In the genomic region with DNA sequence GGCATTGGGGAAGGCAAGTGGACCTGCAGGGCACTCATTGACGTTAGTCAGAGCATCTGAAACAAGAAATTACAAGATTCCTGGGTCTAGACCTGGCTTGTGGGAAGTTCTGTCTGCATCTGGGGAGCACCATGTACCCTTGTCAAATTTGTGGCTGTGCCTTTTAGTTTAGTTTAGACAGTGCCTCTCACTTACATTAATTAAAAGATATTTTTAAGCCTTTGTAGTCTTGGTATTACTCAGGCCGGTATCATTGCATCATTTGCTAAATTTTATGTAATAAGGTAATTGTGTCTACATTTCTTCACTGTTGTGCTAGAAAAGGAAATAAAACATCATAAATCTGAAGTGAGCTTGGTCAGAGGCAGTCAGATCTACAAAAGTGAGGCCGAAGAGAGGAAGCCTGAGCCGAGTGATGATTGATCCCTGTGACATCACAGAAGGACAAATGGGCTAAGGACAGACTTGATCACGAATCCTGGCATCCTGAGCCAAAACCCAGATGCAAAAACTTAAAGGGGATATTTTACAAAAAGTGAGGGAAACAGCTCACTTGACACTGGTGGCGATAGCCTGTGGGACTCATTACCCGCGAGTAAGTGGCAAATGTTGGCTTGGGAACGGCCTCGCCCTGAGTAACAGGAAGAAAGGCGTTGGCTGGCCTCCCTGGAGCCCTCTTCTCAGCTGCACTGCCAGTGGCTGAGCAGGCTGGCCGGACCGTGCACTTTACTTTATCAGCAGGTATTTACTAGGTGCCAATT, we compare ENCODE assay signal across 12 cellular contexts.
DNase-seq lines count a peak whose midpoint lies in the region; ATAC-seq and TF ChIP-seq lines count a peak whose summit lies in the region.
"Had no signal": no experiment of that assay in that cellular context is flagged by ENCODE, and none has a peak within 500 bp of the region (broad histone marks: within the 10 kb centered on the region; RNA-seq: fewer than 3 reads in every experiment).

No MANE protein-coding gene starts in this region.

- H3K36me3 ChIP-seq in OCI-LY3 (replicated peaks; ENCODE audit: low read depth, low read length) (no peaks in the 10 kb centered on the region), left ventricle myocardium inferior (peaks cover 19% of the 10 kb centered on the region), gastrocnemius medialis (no peaks in the 10 kb centered on the region)

- no peak overlapping the region for H2AFZ ChIP-seq in OCI-LY3 (ENCODE audit: low read depth, low read length)

- TF ChIP-seq CTCF in OCI-LY3 (IDR thresholded peaks at IDR 0.05; ENCODE audit: low read depth, low read length) (no peak), left ventricle myocardium inferior (IDR thresholded peaks at IDR 0.05; ENCODE audit: borderline replicate concordance) (no peak), gastrocnemius medialis (IDR thresholded peaks at IDR 0.05 in 4 of 5, conservative IDR thresholded peaks at IDR 0.05 in 1 of 5) (no peak)

- H3K27me3 Mint-ChIP-seq in activated CD8-positive, alpha-beta memory T cell treated with anti-CD3 and anti-CD28 coated beads, Interleukin-2, amount 10 ng/mL, durations not matched to agents 7 days and 5 days = no peaks in the 10 kb centered on the region

- in situ Hi-C loops in gastrocnemius medialis (cut with MboI; ENCODE audit: low sequenced_read_pairs in 4 of 4) = no loop called here

- H3K27ac Mint-ChIP-seq in activated CD8-positive, alpha-beta memory T cell treated with anti-CD3 and anti-CD28 coated beads, Interleukin-2, amount 10 ng/mL, durations not matched to agents 7 days and 5 days = no peak overlapping the region

- H3K4me3 ChIP-seq in OCI-LY3 (ENCODE audit: low read length) (no peak overlapping the region; the same call in 1 of the 2 replicates), left ventricle myocardium inferior (peak overlapping the region; percentile 18), gastrocnemius medialis (no peak overlapping the region)
- H3K4me3 ChIP-seq: SK-N-MC had no signal

- no peak for TF ChIP-seq POLR2A in gastrocnemius medialis (IDR thresholded peaks at IDR 0.05)

- H3K79me2 ChIP-seq in OCI-LY3 (ENCODE audit: low read length) = no peaks in the 10 kb centered on the region

- POLR2A ChIA-PET in HEK293T (lab: Yijun Ruan, JAX) = no interaction called here

- intact Hi-C loops in left ventricle myocardium inferior (cut with micrococcal nuclease) = no loop called here
- intact Hi-C loops in gastrocnemius medialis (cut with DNase I; ENCODE audit: low total_unique reads) = no loop called here

- no peaks in the 10 kb centered on the region for H3K27me3 ChIP-seq in OCI-LY3 (ENCODE audit: low read depth, low read length)
- H3K27me3 ChIP-seq in left ventricle myocardium inferior (ENCODE audit: low read depth) = no peaks in the 10 kb centered on the region
- H3K27me3 ChIP-seq in gastrocnemius medialis = no peaks in the 10 kb centered on the region

- DNase-seq in GF-D8 (lab: John Stamatoyannopoulos, UW) (peak; percentile 17), left ventricle myocardium inferior (peak; percentile 71), gastrocnemius medialis (peak in 1 of 2 donors; percentile 48), HEK293T (ENCODE audit: extremely low spot score) (no peak), NCI-H226 (no peak)
- DNase-seq in activated CD8-positive, alpha-beta memory T cell treated with anti-CD3 and anti-CD28 coated beads, Interleukin-2, amount 10 ng/mL, durations not matched to agents 7 days and 5 days = no peak
- DNase-seq: activated CD4-positive, alpha-beta T cell treated with anti-CD3 and anti-CD28 coated beads, Interleukin-2, amount 50 U/mL, for 4 hours; MM.1S had no signal

- CTCF ChIA-PET in HEK293T (lab: Yijun Ruan, JAX) = no interaction called here
- CTCF ChIA-PET in activated CD8-positive, alpha-beta memory T cell treated with anti-CD3 and anti-CD28 coated beads, Interleukin-2, amount 10 ng/mL, durations not matched to agents 7 days and 5 days (lab: Charles Lee) = no interaction called here

- H3K9me3 ChIP-seq in OCI-LY3 (ENCODE audit: insufficient read depth, low read length) (no peaks in the 10 kb centered on the region), left ventricle myocardium inferior (replicated peaks) (no peaks in the 10 kb centered on the region), gastrocnemius medialis (no peaks in the 10 kb centered on the region)

- H4K20me1 ChIP-seq in OCI-LY3 (ENCODE audit: insufficient read depth, low read length) = no peaks in the 10 kb centered on the region

- ATAC-seq in gastrocnemius medialis (peak; percentile 67), GM18520 (IDR thresholded peaks at IDR 0.05; ENCODE audit: unreplicated experiment) (no peak)
- no peak for ATAC-seq in activated CD8-positive, alpha-beta memory T cell treated with anti-CD3 and anti-CD28 coated beads, Interleukin-2, amount 10 ng/mL, durations not matched to agents 7 days and 5 days

- H3K4me3 Mint-ChIP-seq in activated CD8-positive, alpha-beta memory T cell treated with anti-CD3 and anti-CD28 coated beads, Interleukin-2, amount 10 ng/mL, durations not matched to agents 7 days and 5 days = no peak overlapping the region
- H3K4me3 Mint-ChIP-seq: mesothelial cell of epicardium had no signal

- H3K27ac ChIP-seq in OCI-LY3 (ENCODE audit: low read length) = peak overlapping the region; percentile 36; the same call in 1 of the 2 replicates
- H3K27ac ChIP-seq in left ventricle myocardium inferior (replicated peaks) = peak overlapping the region; percentile 78
- H3K27ac ChIP-seq in gastrocnemius medialis = peak overlapping the region; percentile 41 to 55 (median 49)
- H3K27ac ChIP-seq: SK-N-MC had no signal

- H3K4me1 ChIP-seq in OCI-LY3 (ENCODE audit: low read length) (peaks cover 19% of the 10 kb centered on the region), left ventricle myocardium inferior (peaks cover 94% of the 10 kb centered on the region), gastrocnemius medialis (peaks cover 27 to 52% of the 10 kb centered on the region in 2 donors)

- H3K4me2 ChIP-seq in OCI-LY3 (ENCODE audit: low read length) = peak overlapping the region; percentile 55

- H3K9ac ChIP-seq in OCI-LY3 (ENCODE audit: low read length) = no peak overlapping the region

- no peaks in the 10 kb centered on the region for H3K9me3 Mint-ChIP-seq in activated CD8-positive, alpha-beta memory T cell treated with anti-CD3 and anti-CD28 coated beads, Interleukin-2, amount 10 ng/mL, durations not matched to agents 7 days and 5 days (ENCODE audit: low read depth)
- H3K9me3 Mint-ChIP-seq: mesothelial cell of epicardium had no signal

- no peaks in the 10 kb centered on the region for H3K36me3 Mint-ChIP-seq in activated CD8-positive, alpha-beta memory T cell treated with anti-CD3 and anti-CD28 coated beads, Interleukin-2, amount 10 ng/mL, durations not matched to agents 7 days and 5 days

- H3K4me1 Mint-ChIP-seq in activated CD8-positive, alpha-beta memory T cell treated with anti-CD3 and anti-CD28 coated beads, Interleukin-2, amount 10 ng/mL, durations not matched to agents 7 days and 5 days = peaks cover 2% of the 10 kb centered on the region

TF ChIP-seq in HEK293T, 16 proteins besides CTCF, POLR2A, EP300 and RAD21:
- TF ChIP-seq BHLHE40 (IDR thresholded peaks at IDR 0.05; ENCODE audit: borderline replicate concordance) (no peak), SUZ12 (IDR thresholded peaks at IDR 0.05) (no peak), FOXA1 (IDR thresholded peaks at IDR 0.05) (no peak), NFRKB (IDR thresholded peaks at IDR 0.05) (no peak), TARDBP (IDR thresholded peaks at IDR 0.05) (no peak), HDGF (IDR thresholded peaks at IDR 0.05; ENCODE audit: borderline replicate concordance) (no peak), FOXM1 (IDR thresholded peaks at IDR 0.05; ENCODE audit: borderline replicate concordance) (no peak), ELF4 (IDR thresholded peaks at IDR 0.05) (no peak), LEF1 (IDR thresholded peaks at IDR 0.05; ENCODE audit: borderline replicate concordance) (no peak), ARNT (IDR thresholded peaks at IDR 0.05) (no peak), L3MBTL2 (conservative IDR thresholded peaks at IDR 0.05) (no peak), SP1 (IDR thresholded peaks at IDR 0.05) (no peak), ZNF384 (IDR thresholded peaks at IDR 0.05) (no peak)
- TF ChIP-seq, protein P1, sequence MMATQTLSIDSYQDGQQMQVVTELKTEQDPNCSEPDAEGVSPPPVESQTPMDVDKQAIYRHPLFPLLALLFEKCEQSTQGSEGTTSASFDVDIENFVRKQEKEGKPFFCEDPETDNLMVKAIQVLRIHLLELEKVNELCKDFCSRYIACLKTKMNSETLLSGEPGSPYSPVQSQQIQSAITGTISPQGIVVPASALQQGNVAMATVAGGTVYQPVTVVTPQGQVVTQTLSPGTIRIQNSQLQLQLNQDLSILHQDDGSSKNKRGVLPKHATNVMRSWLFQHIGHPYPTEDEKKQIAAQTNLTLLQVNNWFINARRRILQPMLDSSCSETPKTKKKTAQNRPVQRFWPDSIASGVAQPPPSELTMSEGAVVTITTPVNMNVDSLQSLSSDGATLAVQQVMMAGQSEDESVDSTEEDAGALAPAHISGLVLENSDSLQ (IDR thresholded peaks at IDR 0.05) = no peak

Comparison
In these comparisons a context has a peak if more than half of its experiments do, and no peak if none do; other contexts are left out.
1. DNase-seq: peak in GF-D8 (single experiment) and left ventricle myocardium inferior (single experiment); none in HEK293T (single experiment), activated CD8-positive, alpha-beta memory T cell treated with anti-CD3 and anti-CD28 coated beads, Interleukin-2, amount 10 ng/mL, durations not matched to agents 7 days and 5 days (single experiment) and NCI-H226 (single experiment).
2. ATAC-seq: peak in gastrocnemius medialis (2 of 2); none in activated CD8-positive, alpha-beta memory T cell treated with anti-CD3 and anti-CD28 coated beads, Interleukin-2, amount 10 ng/mL, durations not matched to agents 7 days and 5 days (single experiment) and GM18520 (single experiment).
3. Peak in every context shown above with its lines, with median percentiles within 50 percentile points of each other: H3K27ac ChIP-seq.